Comparison of ENCODE assay signal across 13 cellular contexts in the genomic region with DNA sequence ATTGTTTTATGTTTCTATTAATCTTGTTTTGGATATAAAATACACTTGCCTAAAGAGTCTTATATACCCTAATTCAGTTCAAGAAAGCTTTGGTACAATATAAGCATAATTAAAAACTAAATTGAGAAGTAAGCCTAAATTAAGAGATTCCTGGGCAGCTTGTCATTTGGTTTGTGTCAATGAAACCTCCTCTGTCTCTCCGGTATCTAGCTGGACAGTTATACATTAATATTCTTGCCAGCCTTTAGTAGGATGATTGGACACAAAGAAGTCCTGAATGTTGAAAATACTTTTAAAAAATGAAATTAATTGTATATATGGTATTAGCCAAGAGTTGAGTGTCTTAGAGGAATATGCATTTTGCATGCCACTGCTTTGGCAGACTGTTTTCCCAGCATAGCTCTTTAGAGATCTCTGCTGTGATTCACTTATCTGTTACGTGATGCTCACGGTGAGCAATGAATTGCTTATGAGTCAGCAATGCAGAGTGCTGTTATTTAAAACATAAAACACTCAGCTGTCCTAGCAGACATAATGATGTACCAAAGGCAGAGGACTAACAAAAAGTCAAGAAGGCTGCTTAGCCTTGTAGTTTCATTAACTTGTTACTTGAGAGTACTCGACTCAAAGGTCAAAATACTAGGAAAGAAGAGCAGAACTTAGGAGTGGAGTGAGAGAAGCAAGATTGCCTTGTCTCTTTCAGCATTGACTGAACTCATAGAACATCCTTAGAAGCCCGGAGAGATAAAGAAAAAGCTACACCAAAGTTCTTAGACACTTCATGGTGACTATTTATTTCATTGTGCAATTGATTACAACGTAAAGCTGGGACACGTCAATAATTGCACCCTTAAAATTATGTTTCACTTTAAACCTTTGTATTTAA.
DNase-seq lines count a peak whose midpoint lies in the region; ATAC-seq lines count a peak whose summit lies in the region.
"Had no signal": no experiment of that assay in that cellular context is flagged by ENCODE, and none has a peak within 500 bp of the region (broad histone marks: within the 10 kb centered on the region; RNA-seq: fewer than 3 reads in every experiment).

No MANE protein-coding gene starts in this region.

- no peak for ATAC-seq in GM21528 (IDR thresholded peaks at IDR 0.05; ENCODE audit: low FRiP score, unreplicated experiment)
- no peak for ATAC-seq in HG03439 (IDR thresholded peaks at IDR 0.05; ENCODE audit: unreplicated experiment)
- ATAC-seq: body of pancreas; stimulated activated naive CD8-positive, alpha-beta T cell treated with anti-CD3 and anti-CD28 coated beads, Interleukin-15, Interleukin-2, amounts not matched to agents 100 U/mL and 50 U/mL, for 24 hours had no signal

- DNase-seq in GM03348 (ENCODE audit: low spot score) (peak; percentile 71), RKO (ENCODE audit: low spot score) (peak; percentile 89), epithelial cell of prostate (ENCODE audit: low read depth, low spot score) (peak; percentile 10), renal cortical epithelial cell (ENCODE audit: low read depth) (peak; percentile 28), T-helper 1 cell (no peak), NCI-H146 (lab: John Stamatoyannopoulos, UW) (no peak)
- DNase-seq: body of pancreas; NCI-H2171; small intestine; stimulated activated naive CD8-positive, alpha-beta T cell treated with anti-CD3 and anti-CD28 coated beads, Interleukin-15, Interleukin-2, amounts not matched to agents 100 U/mL and 50 U/mL, for 24 hours had no signal

- no peak overlapping the region for H3K27ac ChIP-seq in epithelial cell of prostate
- H3K27ac ChIP-seq: body of pancreas, SJSA1 had no signal

Comparison
In these comparisons a context has a peak if more than half of its experiments do, and no peak if none do; other contexts are left out.
1. DNase-seq: peak in GM03348 (single experiment), RKO (single experiment), epithelial cell of prostate (single experiment) and renal cortical epithelial cell (single experiment); none in T-helper 1 cell (0 of 5) and NCI-H146 (single experiment).